In genomic region chr4:79259242-79259641, GRCh38 we compare ENCODE assay signal across 32 cellular contexts.
"Had no signal": no experiment of that assay in that cellular context is flagged by ENCODE, and none has a peak within 500 bp of the region (broad histone marks: within the 10 kb centered on the region; RNA-seq: fewer than 3 reads in every experiment).

No MANE protein-coding gene starts in this region.

- H3K27ac ChIP-seq: adrenal gland, body of pancreas, brain microvascular endothelial cell, breast epithelium, VCaP had no signal

- H3K27me3 ChIP-seq: adrenal gland, body of pancreas, brain microvascular endothelial cell, breast epithelium had no signal

- H3K4me3 ChIP-seq: adrenal gland, body of pancreas, breast epithelium had no signal

- H3K4me1 ChIP-seq: adrenal gland, body of pancreas, breast epithelium had no signal

- DNase-seq: activated B cell treated with CpG ODN at 0.5 μM for 24 hours; activated CD4-positive, alpha-beta memory T cell treated with anti-CD3 and anti-CD28 coated beads for 36 hours; activated CD4-positive, alpha-beta T cell treated with anti-CD3 and anti-CD28 coated beads for 4 hours; activated CD4-positive, alpha-beta T cell treated with anti-CD3 and anti-CD28 coated beads, Interleukin-2, amount 10 ng/mL, durations not matched to agents 24 days and 14 days; activated CD4-positive, alpha-beta T cell treated with anti-CD3 and anti-CD28 coated beads, Interleukin-2, amount 50 U/mL, for 1 hour; activated CD4-positive, alpha-beta T cell treated with anti-CD3 and anti-CD28 coated beads, Interleukin-2, amount 50 U/mL, for 4 hours; activated CD4-positive, CD25-positive, alpha-beta regulatory T cell treated with anti-CD3 and anti-CD28 coated beads, Interleukin-2, amount 50 U/mL, for 72 hours; activated CD8-positive, alpha-beta memory T cell treated with anti-CD3 and anti-CD28 coated beads, Interleukin-2, amount 50 U/mL, for 4 hours; activated CD8-positive, alpha-beta T cell treated with anti-CD3 and anti-CD28 coated beads for 36 hours; activated effector memory CD4-positive, alpha-beta T cell treated with anti-CD3 and anti-CD28 coated beads, Interleukin-2, amount 50 U/mL, for 16 hours; activated gamma-delta T cell treated with Interleukin-2 at 50 U/mL for 16 hours; activated naive CD4-positive, alpha-beta T cell; activated naive CD4-positive, alpha-beta T cell treated with anti-CD3 and anti-CD28 coated beads for 36 hours; activated naive CD4-positive, alpha-beta T cell treated with anti-CD3 and anti-CD28 coated beads, Interleukin-2, amount 50 U/mL, for 16 hours; activated naive CD8-positive, alpha-beta T cell treated with anti-CD3 and anti-CD28 coated beads for 36 hours; activated T-cell treated with anti-CD3 and anti-CD28 coated beads for 4 hours; activated T-cell treated with anti-CD3 and anti-CD28 coated beads, Interleukin-2, amount 50 U/mL, for 1 hour; activated T-cell treated with anti-CD3 and anti-CD28 coated beads, Interleukin-2, amount 50 U/mL, for 4 hours; activated T-cell treated with anti-CD3 and anti-CD28 coated beads, Interleukin-2, amount 50 U/mL, for 72 hours; adrenal gland; amniotic stem cell; brain microvascular endothelial cell; caudate nucleus; cerebellar nuclear complex; T-helper 1 cell; T-helper 2 cell; T-helper 9 cell had no signal

- ATAC-seq: activated CD8-positive, alpha-beta T cell treated with anti-CD3 and anti-CD28 coated beads for 36 hours; activated naive CD4-positive, alpha-beta T cell treated with anti-CD3 and anti-CD28 coated beads, Interleukin-2, amount 50 U/mL, for 72 hours; activated T-cell treated with anti-CD3 and anti-CD28 coated beads, Interleukin-2, amount 50 U/mL, for 4 hours; activated T-cell treated with anti-CD3 and anti-CD28 coated beads, Interleukin-2, amount 50 U/mL, for 72 hours; activated T-helper 17 cell treated with anti-CD3 and anti-CD28 coated beads, Interleukin-2, amount 50 U/mL, for 72 hours; body of pancreas had no signal

- H3K9me3 ChIP-seq: adrenal gland, body of pancreas had no signal

- H3K36me3 ChIP-seq: adrenal gland, brain microvascular endothelial cell, breast epithelium had no signal
